11 cellular contexts compared by ENCODE assay signal in the genomic region with DNA sequence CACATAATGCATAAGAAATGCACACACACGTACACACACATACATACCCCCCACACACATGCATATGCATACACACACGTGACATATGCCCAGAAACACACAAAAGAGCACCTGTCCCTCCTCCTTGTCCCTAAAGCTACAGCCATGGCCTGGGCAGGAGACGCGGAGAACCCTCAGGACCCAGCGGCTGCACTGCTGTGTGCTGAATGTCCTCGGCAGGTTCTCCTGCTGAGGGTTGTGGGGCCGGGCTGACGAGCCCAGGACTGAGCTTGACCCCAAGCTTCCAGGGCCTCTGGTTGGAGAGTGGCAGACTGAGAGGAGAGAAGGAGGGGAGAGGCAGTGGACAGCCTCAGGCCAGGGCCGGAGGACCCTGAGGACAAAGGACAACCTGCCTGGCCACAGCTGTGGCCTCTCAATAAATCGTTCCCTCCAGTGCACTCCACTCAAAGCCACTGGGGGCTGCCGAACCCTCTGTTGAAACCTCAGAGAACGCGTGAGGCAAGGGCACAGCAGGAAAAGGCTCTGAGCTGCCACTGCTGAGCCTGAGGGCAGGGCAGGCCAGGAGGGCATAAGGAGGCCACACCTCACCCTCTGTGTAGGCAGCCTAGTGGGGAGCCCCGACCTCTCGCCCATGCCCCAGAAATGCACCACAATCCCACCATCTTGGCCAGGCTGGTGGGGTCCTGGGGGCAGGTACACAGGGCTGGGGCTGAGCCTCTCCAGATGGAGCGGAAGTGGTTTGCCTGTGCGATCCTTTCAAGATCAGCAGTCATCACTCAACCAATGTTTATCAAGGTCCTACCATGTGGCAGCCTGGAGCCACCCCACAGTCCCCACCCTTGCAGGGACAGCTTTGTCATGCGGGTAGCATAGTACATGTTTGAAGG. TPM values are rescaled to one million over a fixed set of nuclear protein-coding genes. Genes with fewer than 3 reads are reported as not detected.
DNase-seq lines count a peak whose midpoint lies in the region; ATAC-seq, FAIRE-seq and TF ChIP-seq lines count a peak whose summit lies in the region.
"Had no signal": no experiment of that assay in that cellular context is flagged by ENCODE, and none has a peak within 500 bp of the region (broad histone marks: within the 10 kb centered on the region; RNA-seq: fewer than 3 reads in every experiment).

No MANE protein-coding gene starts in this region.

- no TSS peak for BruUV-seq in A673 (replicated peaks; lab: Mats Ljungman, UMichigan)

- no peak for TF ChIP-seq CTCF in A673 (conservative IDR thresholded peaks at IDR 0.05; ENCODE audit: low read depth, low read length)

- no peaks in the 10 kb centered on the region for H3K27me3 ChIP-seq in A673 (replicated peaks; ENCODE audit: insufficient read depth, low read depth, low read length, poor library complexity)

- H3K9me3 ChIP-seq in A673 (ENCODE audit: low read depth, low read length, poor library complexity, severe bottlenecking), result no peaks in the 10 kb centered on the region

- no peaks in the 10 kb centered on the region for H3K9me3 Mint-ChIP-seq in activated CD8-positive, alpha-beta memory T cell treated with anti-CD3 and anti-CD28 coated beads, Interleukin-2, amount 10 ng/mL, durations not matched to agents 7 days and 5 days (ENCODE audit: low read depth)

- DNase-seq in cardiac septum (ENCODE audit: low spot score), result peak; percentile 64
- DNase-seq in left cardiac atrium, result no peak
- DNase-seq in activated CD8-positive, alpha-beta memory T cell treated with anti-CD3 and anti-CD28 coated beads, Interleukin-2, amount 10 ng/mL, durations not matched to agents 7 days and 5 days, result peak; percentile 79
- DNase-seq in left lobe of liver (ENCODE audit: low spot score), result peak; percentile 39
- peak; percentile 8 for DNase-seq in urothelium cell line (ENCODE audit: low spot score)
- DNase-seq in NCI-H2196 (lab: John Stamatoyannopoulos, UW; ENCODE audit: unreplicated experiment), result no peak
- DNase-seq in NCI-H226, result no peak
- DNase-seq in A673 (ENCODE audit: low spot score), result no peak

- peaks cover 17% of the 10 kb centered on the region for H3K4me1 Mint-ChIP-seq in activated CD8-positive, alpha-beta memory T cell treated with anti-CD3 and anti-CD28 coated beads, Interleukin-2, amount 10 ng/mL, durations not matched to agents 7 days and 5 days

- intact Hi-C loops in cardiac septum (cut with DNase I), result no loop called here
- intact Hi-C loops in left cardiac atrium (cut with DNase I), result loop anchor here in 1 of 2 donors (5.0 kb wide), 1 partner anchor 108 kb away; no protein-coding TSS in a partner anchor
- intact Hi-C loops in A673 (cut with micrococcal nuclease; ENCODE audit: unreplicated experiment), result no loop called here

- ATAC-seq in left cardiac atrium (no peak), left lobe of liver (no peak)
- ATAC-seq in activated CD8-positive, alpha-beta memory T cell treated with anti-CD3 and anti-CD28 coated beads, Interleukin-2, amount 10 ng/mL, durations not matched to agents 7 days and 5 days, result peak; percentile 91

- peak overlapping the region; percentile 77 for H3K27ac Mint-ChIP-seq in activated CD8-positive, alpha-beta memory T cell treated with anti-CD3 and anti-CD28 coated beads, Interleukin-2, amount 10 ng/mL, durations not matched to agents 7 days and 5 days

- POLR2A ChIA-PET in A673 (lab: Charles Lee; ENCODE audit: low non-redundant PET), result no interaction called here

- H3K27ac ChIP-seq in A673 (ENCODE audit: low read depth, low read length, poor library complexity, severe bottlenecking), result no peak overlapping the region

- H3K36me3 Mint-ChIP-seq in activated CD8-positive, alpha-beta memory T cell treated with anti-CD3 and anti-CD28 coated beads, Interleukin-2, amount 10 ng/mL, durations not matched to agents 7 days and 5 days, result no peaks in the 10 kb centered on the region

- no peak overlapping the region for H3K4me3 Mint-ChIP-seq in activated CD8-positive, alpha-beta memory T cell treated with anti-CD3 and anti-CD28 coated beads, Interleukin-2, amount 10 ng/mL, durations not matched to agents 7 days and 5 days
- H3K4me3 Mint-ChIP-seq: CD14-positive monocyte had no signal

- peak; percentile 91 for FAIRE-seq in urothelium cell line (lab: Jason Lieb, UNC)
- FAIRE-seq: frontal cortex, RCC 7860 had no signal

- CTCF ChIA-PET in activated CD8-positive, alpha-beta memory T cell treated with anti-CD3 and anti-CD28 coated beads, Interleukin-2, amount 10 ng/mL, durations not matched to agents 7 days and 5 days (lab: Charles Lee), result interaction anchor here (1.0 to 1.8 kb wide), 5 partner anchors 24 to 124 kb away, joined by 3 to 7 read pairs (median 4); no protein-coding TSS in a partner anchor
- CTCF ChIA-PET in A673 (lab: Charles Lee), result no interaction called here

- peaks cover 6% of the 10 kb centered on the region for H3K27me3 Mint-ChIP-seq in activated CD8-positive, alpha-beta memory T cell treated with anti-CD3 and anti-CD28 coated beads, Interleukin-2, amount 10 ng/mL, durations not matched to agents 7 days and 5 days

- no peaks in the 10 kb centered on the region for H3K36me3 ChIP-seq in A673 (ENCODE audit: insufficient read depth, low read length, poor library complexity, severe bottlenecking)

- H3K4me1 ChIP-seq in A673 (ENCODE audit: insufficient read depth, low read length, poor library complexity, severe bottlenecking), result peaks cover 28% of the 10 kb centered on the region

- no peak overlapping the region for H3K4me3 ChIP-seq in A673 (ENCODE audit: low read depth, low read length, poor library complexity, severe bottlenecking)

RNA-seq across cellular contexts. Expression of gene CACNA2D4, which starts 3.1 kb away (rescaled TPM):
- 0.89 TPM for total RNA-seq in cardiac septum
- total RNA-seq in left cardiac atrium, result 1 to 10 TPM; 1.7 to 2.6 TPM
- total RNA-seq in activated CD8-positive, alpha-beta memory T cell treated with anti-CD3 and anti-CD28 coated beads, Interleukin-2, amount 10 ng/mL, durations not matched to agents 7 days and 5 days, result 1 to 10 TPM; 5.9 to 8.2 TPM
- 0.83 TPM for total RNA-seq in left lobe of liver
- total RNA-seq in A673 (2021), result 0.41 and 1.2 TPM in 2 replicates
- total RNA-seq: frontal cortex had no signal

Comparison
In these comparisons a context has a peak if more than half of its experiments do, and no peak if none do; other contexts are left out.
1. DNase-seq: peak in cardiac septum (single experiment), activated CD8-positive, alpha-beta memory T cell treated with anti-CD3 and anti-CD28 coated beads, Interleukin-2, amount 10 ng/mL, durations not matched to agents 7 days and 5 days (single experiment), left lobe of liver (single experiment) and urothelium cell line (single experiment); none in left cardiac atrium (single experiment), NCI-H2196 (single experiment), NCI-H226 (single experiment) and A673 (single experiment).